Comparison of ENCODE assay signal across 30 cellular contexts in genomic region chr1:43425045-43425444, GRCh38. TPM values are rescaled to one million over a fixed set of nuclear protein-coding genes. Genes with fewer than 3 reads are reported as not detected.
"Had no signal": no experiment of that assay in that cellular context is flagged by ENCODE, and none has a peak within 500 bp of the region (broad histone marks: within the 10 kb centered on the region; RNA-seq: fewer than 3 reads in every experiment).

No MANE protein-coding gene starts in this region.

- H3K4me1 Mint-ChIP-seq: activated B cell treated with CpG ODN at 0.5 μM for 24 hours; activated naive CD8-positive, alpha-beta T cell treated with anti-CD3 and anti-CD28 coated beads, Interleukin-2, amount 50 U/mL, for 24 hours had no signal

- H3K4me1 ChIP-seq: ascending aorta, body of pancreas, SJSA1 had no signal

- H3K36me3 Mint-ChIP-seq: activated naive CD4-positive, alpha-beta T cell treated with anti-CD3 and anti-CD28 coated beads, Interleukin-2, amount 50 U/mL, for 72 hours had no signal

- H3K9me3 ChIP-seq: ascending aorta, body of pancreas, SJSA1 had no signal

- H3K27me3 ChIP-seq: ascending aorta, body of pancreas, SJSA1 had no signal

- FAIRE-seq: bronchial epithelial cell had no signal

- H3K27me3 Mint-ChIP-seq: activated B cell treated with CpG ODN at 0.5 μM for 24 hours; activated CD4-positive, alpha-beta T cell treated with anti-CD3 and anti-CD28 coated beads, Interleukin-2, amount 10 ng/mL, durations not matched to agents 24 days and 14 days; activated naive CD8-positive, alpha-beta T cell treated with anti-CD3 and anti-CD28 coated beads, Interleukin-2, amount 50 U/mL, for 24 hours had no signal

- H3K4me3 Mint-ChIP-seq: activated B cell treated with CpG ODN at 0.5 μM for 24 hours; activated CD4-positive, alpha-beta T cell treated with anti-CD3 and anti-CD28 coated beads, Interleukin-2, amount 10 ng/mL, durations not matched to agents 24 days and 14 days; activated naive CD8-positive, alpha-beta T cell treated with anti-CD3 and anti-CD28 coated beads, Interleukin-2, amount 50 U/mL, for 24 hours; T-helper 1 cell treated with Interleukin-12 subunit alpha and Interleukin-12 subunit beta and Interleukin-4 antibody, amounts not matched to agents 30 μg/mL and 1 μg/mL, for 36 hours had no signal

- H3K4me3 ChIP-seq: ascending aorta, body of pancreas, SJSA1 had no signal

- H3K27ac ChIP-seq: ascending aorta, body of pancreas, SJSA1 had no signal

- DNase-seq: activated B cell treated with CpG ODN at 0.5 μM for 24 hours; activated CD4-positive, alpha-beta T cell treated with anti-CD3 and anti-CD28 coated beads for 1 hour; activated CD4-positive, alpha-beta T cell treated with anti-CD3 and anti-CD28 coated beads, Interleukin-2, amount 10 ng/mL, durations not matched to agents 24 days and 14 days; activated CD4-positive, alpha-beta T cell treated with anti-CD3 and anti-CD28 coated beads, Interleukin-2, amount 50 U/mL, for 48 hours; activated effector memory CD4-positive, alpha-beta T cell treated with anti-CD3 and anti-CD28 coated beads, Interleukin-2, amount 50 U/mL, for 16 hours; activated naive CD4-positive, alpha-beta T cell treated with Interleukin-2 at 50 U/mL for 16 hours; activated naive CD8-positive, alpha-beta T cell treated with anti-CD3 and anti-CD28 coated beads, Interleukin-2, amount 50 U/mL, for 24 hours; activated T-cell treated with anti-CD3 and anti-CD28 coated beads for 4 hours; amniotic stem cell; body of pancreas; central memory CD4-positive, alpha-beta T cell; Karpas-422; NCI-H1092; NCI-H1417 treated with DMSO at 0.1 percent for 48 hours; NCI-H1694; NCI-H2029; NCI-H2107; NCI-H345; NCI-H510A; NCI-H526 treated with DMSO at 0.1 percent for 48 hours; NCI-H82; RPMI8226; SHP77; SW 1271 had no signal

- H3K27ac Mint-ChIP-seq: activated B cell treated with CpG ODN at 0.5 μM for 24 hours; activated CD4-positive, alpha-beta T cell treated with anti-CD3 and anti-CD28 coated beads, Interleukin-2, amount 10 ng/mL, durations not matched to agents 24 days and 14 days; activated naive CD4-positive, alpha-beta T cell treated with anti-CD3 and anti-CD28 coated beads, Interleukin-2, amount 50 U/mL, for 72 hours; activated naive CD8-positive, alpha-beta T cell treated with anti-CD3 and anti-CD28 coated beads, Interleukin-2, amount 50 U/mL, for 24 hours had no signal

- H3K9me3 Mint-ChIP-seq: activated B cell treated with CpG ODN at 0.5 μM for 24 hours; activated CD4-positive, alpha-beta T cell treated with anti-CD3 and anti-CD28 coated beads, Interleukin-2, amount 10 ng/mL, durations not matched to agents 24 days and 14 days; activated naive CD4-positive, alpha-beta T cell treated with anti-CD3 and anti-CD28 coated beads, Interleukin-2, amount 50 U/mL, for 72 hours; activated naive CD8-positive, alpha-beta T cell treated with anti-CD3 and anti-CD28 coated beads, Interleukin-2, amount 50 U/mL, for 24 hours; T-helper 1 cell treated with Interleukin-12 subunit alpha and Interleukin-12 subunit beta and Interleukin-4 antibody, amounts not matched to agents 30 μg/mL and 1 μg/mL, for 36 hours had no signal

RNA-seq across cellular contexts. Expression of gene HYI, which starts 28.7 kb away (rescaled TPM):
- total RNA-seq: OCI-LY7 had no signal
